ENCODE assay signal across 1 cellular context in the genomic region with DNA sequence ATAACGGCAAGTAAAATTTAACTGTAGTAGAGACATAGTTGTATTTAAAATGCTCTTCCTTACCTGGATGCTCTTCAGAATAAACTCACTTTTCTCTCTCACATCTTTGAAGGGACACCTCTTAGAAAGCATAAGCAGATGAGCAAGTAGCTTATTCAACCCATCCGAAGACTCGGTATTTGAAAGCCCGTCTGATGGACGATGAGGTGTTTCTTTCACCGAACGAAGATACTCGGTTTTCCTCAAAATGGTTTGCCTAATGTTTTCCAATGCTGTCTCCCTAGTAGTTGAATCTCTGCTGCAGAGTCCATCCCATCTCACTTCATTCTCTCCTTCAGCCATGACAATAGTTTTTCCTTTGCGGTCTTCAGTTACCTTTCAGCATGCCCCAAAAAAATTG.
TF ChIP-seq lines count a peak whose summit lies in the region.

No MANE protein-coding gene starts in this region.

TF ChIP-seq in H1, 55 proteins besides CTCF, POLR2A, EP300 and RAD21 (continued from another document):
- TF ChIP-seq USF2 (IDR thresholded peaks at IDR 0.05; ENCODE audit: low read length): no peak
- TF ChIP-seq EZH2 (IDR thresholded peaks at IDR 0.05; ENCODE audit: low read depth, low read length, severe bottlenecking): no peak
- TF ChIP-seq SAP30 (IDR thresholded peaks at IDR 0.05; ENCODE audit: insufficient read depth, insufficient replicate concordance, low read length): no peak
- TF ChIP-seq POU5F1 (IDR thresholded peaks at IDR 0.05; ENCODE audit: low read depth, low read length): no peak
- no peak for TF ChIP-seq SP2 (IDR thresholded peaks at IDR 0.05; ENCODE audit: low read length)
- no peak for TF ChIP-seq GABPA (IDR thresholded peaks at IDR 0.05; ENCODE audit: borderline replicate concordance, insufficient read depth, low read length)
- no peak for TF ChIP-seq RBBP5 (IDR thresholded peaks at IDR 0.05; ENCODE audit: borderline replicate concordance, low read depth, low read length)
- no peak for TF ChIP-seq YY1 (IDR thresholded peaks at IDR 0.05; ENCODE audit: low read depth, low read length)
- TF ChIP-seq ATF2 (IDR thresholded peaks at IDR 0.05; ENCODE audit: low read length): no peak
- TF ChIP-seq, protein P1, sequence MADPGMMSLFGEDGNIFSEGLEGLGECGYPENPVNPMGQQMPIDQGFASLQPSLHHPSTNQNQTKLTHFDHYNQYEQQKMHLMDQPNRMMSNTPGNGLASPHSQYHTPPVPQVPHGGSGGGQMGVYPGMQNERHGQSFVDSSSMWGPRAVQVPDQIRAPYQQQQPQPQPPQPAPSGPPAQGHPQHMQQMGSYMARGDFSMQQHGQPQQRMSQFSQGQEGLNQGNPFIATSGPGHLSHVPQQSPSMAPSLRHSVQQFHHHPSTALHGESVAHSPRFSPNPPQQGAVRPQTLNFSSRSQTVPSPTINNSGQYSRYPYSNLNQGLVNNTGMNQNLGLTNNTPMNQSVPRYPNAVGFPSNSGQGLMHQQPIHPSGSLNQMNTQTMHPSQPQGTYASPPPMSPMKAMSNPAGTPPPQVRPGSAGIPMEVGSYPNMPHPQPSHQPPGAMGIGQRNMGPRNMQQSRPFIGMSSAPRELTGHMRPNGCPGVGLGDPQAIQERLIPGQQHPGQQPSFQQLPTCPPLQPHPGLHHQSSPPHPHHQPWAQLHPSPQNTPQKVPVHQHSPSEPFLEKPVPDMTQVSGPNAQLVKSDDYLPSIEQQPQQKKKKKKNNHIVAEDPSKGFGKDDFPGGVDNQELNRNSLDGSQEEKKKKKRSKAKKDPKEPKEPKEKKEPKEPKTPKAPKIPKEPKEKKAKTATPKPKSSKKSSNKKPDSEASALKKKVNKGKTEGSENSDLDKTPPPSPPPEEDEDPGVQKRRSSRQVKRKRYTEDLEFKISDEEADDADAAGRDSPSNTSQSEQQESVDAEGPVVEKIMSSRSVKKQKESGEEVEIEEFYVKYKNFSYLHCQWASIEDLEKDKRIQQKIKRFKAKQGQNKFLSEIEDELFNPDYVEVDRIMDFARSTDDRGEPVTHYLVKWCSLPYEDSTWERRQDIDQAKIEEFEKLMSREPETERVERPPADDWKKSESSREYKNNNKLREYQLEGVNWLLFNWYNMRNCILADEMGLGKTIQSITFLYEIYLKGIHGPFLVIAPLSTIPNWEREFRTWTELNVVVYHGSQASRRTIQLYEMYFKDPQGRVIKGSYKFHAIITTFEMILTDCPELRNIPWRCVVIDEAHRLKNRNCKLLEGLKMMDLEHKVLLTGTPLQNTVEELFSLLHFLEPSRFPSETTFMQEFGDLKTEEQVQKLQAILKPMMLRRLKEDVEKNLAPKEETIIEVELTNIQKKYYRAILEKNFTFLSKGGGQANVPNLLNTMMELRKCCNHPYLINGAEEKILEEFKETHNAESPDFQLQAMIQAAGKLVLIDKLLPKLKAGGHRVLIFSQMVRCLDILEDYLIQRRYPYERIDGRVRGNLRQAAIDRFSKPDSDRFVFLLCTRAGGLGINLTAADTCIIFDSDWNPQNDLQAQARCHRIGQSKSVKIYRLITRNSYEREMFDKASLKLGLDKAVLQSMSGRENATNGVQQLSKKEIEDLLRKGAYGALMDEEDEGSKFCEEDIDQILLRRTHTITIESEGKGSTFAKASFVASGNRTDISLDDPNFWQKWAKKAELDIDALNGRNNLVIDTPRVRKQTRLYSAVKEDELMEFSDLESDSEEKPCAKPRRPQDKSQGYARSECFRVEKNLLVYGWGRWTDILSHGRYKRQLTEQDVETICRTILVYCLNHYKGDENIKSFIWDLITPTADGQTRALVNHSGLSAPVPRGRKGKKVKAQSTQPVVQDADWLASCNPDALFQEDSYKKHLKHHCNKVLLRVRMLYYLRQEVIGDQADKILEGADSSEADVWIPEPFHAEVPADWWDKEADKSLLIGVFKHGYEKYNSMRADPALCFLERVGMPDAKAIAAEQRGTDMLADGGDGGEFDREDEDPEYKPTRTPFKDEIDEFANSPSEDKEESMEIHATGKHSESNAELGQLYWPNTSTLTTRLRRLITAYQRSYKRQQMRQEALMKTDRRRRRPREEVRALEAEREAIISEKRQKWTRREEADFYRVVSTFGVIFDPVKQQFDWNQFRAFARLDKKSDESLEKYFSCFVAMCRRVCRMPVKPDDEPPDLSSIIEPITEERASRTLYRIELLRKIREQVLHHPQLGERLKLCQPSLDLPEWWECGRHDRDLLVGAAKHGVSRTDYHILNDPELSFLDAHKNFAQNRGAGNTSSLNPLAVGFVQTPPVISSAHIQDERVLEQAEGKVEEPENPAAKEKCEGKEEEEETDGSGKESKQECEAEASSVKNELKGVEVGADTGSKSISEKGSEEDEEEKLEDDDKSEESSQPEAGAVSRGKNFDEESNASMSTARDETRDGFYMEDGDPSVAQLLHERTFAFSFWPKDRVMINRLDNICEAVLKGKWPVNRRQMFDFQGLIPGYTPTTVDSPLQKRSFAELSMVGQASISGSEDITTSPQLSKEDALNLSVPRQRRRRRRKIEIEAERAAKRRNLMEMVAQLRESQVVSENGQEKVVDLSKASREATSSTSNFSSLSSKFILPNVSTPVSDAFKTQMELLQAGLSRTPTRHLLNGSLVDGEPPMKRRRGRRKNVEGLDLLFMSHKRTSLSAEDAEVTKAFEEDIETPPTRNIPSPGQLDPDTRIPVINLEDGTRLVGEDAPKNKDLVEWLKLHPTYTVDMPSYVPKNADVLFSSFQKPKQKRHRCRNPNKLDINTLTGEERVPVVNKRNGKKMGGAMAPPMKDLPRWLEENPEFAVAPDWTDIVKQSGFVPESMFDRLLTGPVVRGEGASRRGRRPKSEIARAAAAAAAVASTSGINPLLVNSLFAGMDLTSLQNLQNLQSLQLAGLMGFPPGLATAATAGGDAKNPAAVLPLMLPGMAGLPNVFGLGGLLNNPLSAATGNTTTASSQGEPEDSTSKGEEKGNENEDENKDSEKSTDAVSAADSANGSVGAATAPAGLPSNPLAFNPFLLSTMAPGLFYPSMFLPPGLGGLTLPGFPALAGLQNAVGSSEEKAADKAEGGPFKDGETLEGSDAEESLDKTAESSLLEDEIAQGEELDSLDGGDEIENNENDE (IDR thresholded peaks at IDR 0.05; ENCODE audit: insufficient replicate concordance, low read length): no peak
- no peak for TF ChIP-seq JUND (IDR thresholded peaks at IDR 0.05; ENCODE audit: low read length)
- TF ChIP-seq SIX5 (IDR thresholded peaks at IDR 0.05; ENCODE audit: low read depth, low read length): no peak
- no peak for TF ChIP-seq NRF1 (IDR thresholded peaks at IDR 0.05; ENCODE audit: low read depth, low read length)
- TF ChIP-seq CREB1 (IDR thresholded peaks at IDR 0.05): no peak
TF ChIP-seq in H1: peak in this region for 0.
